ENCODE assay signal across 8 cellular contexts in the genomic region with DNA sequence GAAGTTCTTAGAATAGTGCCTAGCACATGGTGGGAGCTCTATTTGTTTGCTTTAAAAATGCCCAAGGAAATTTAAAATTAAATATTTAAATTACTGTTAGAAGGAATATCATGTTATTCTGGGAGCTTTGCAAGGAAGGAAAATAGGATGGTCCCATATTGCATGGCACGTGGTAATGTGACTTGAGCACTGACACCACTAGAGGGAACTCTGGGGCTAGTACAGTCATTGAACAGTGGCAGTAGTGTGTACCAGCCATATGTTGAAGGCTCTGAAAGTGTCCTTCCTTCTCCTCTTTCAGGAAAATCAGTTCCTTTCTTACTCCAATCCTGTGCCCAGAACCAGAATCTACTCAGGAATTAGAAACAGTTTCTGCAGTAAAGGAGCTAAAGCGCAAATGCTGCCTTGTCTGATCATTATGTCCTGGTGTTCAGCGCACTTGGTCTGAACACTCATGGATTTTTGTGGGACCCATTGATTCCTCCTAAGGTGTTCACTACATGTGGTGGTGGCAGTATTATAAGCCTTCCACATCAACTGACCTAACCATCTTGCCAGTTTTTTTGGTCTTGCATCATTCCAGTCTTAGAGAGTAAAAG. TPM values are rescaled to one million over a fixed set of nuclear protein-coding genes. Genes with fewer than 3 reads are reported as not detected.
A peak's percentile ranks its signal among the peaks of the same experiment; 100 is the strongest.
DNase-seq lines count a peak whose midpoint lies in the region; ATAC-seq, FAIRE-seq and TF ChIP-seq lines count a peak whose summit lies in the region.

No MANE protein-coding gene starts in this region.

- TF ChIP-seq RAD21 in K562 (CRISPR knock-in tag; conservative IDR thresholded peaks at IDR 0.05 in 1 of 2, IDR thresholded peaks at IDR 0.05 in 1 of 2) = peak in 1 of 2 experiments; percentile 28; a peak in 2 of 4 replicates

- WGBS in K562 (ENCODE audit: insufficient coverage, low coverage, missing lambda C conversion rate) = 59% methylated on average over 2 of the region's 3 CpGs
- WGBS in mesendoderm (ENCODE audit: extremely low coverage, insufficient coverage, low lambda C conversion rate) = no CpG with 5 or more reads among the region's 3 CpGs

- H3K56ac ChIP-seq in mesendoderm (ENCODE audit: low read length) = no peak overlapping the region

- intact Hi-C loops in K562 (cut with micrococcal nuclease) = loop anchor here (5.0 kb wide), 1 partner anchor 166 kb away; no protein-coding TSS in a partner anchor

- no peak overlapping the region for H2BK15ac ChIP-seq in mesendoderm (replicated peaks; ENCODE audit: low read depth)

- no peaks in the 10 kb centered on the region for H3K79me1 ChIP-seq in mesendoderm (ENCODE audit: low read length)

- no peak for TF ChIP-seq EP300 in K562 (IDR thresholded peaks at IDR 0.05; ENCODE audit: low read length)

- H3K4me3 ChIP-seq in K562 (no peak overlapping the region), mesendoderm (ENCODE audit: low read length) (no peak overlapping the region)

- H2AFZ ChIP-seq in K562 (ENCODE audit: low read depth, low read length) = no peak overlapping the region

- no peaks in the 10 kb centered on the region for H3K9me3 ChIP-seq in K562 (replicated peaks; ENCODE audit: control insufficient read depth, insufficient read depth, low read depth, low read length)

- H3K4me1 ChIP-seq in K562 (replicated peaks in 1 of 2; ENCODE audit: control insufficient read depth in 2 of 2, insufficient read depth in 2 of 2, low read length in 2 of 2) (no peaks in the 10 kb centered on the region), mesendoderm (ENCODE audit: control insufficient read depth, low read depth, low read length) (no peaks in the 10 kb centered on the region)

- H4K20me1 ChIP-seq in K562 (replicated peaks; ENCODE audit: control insufficient read depth, insufficient read depth, low read length) = no peaks in the 10 kb centered on the region

- no peak for FAIRE-seq in K562 (lab: Jason Lieb, UNC)

- no TSS peak for BruUV-seq in K562 (replicated peaks; lab: Mats Ljungman, UMichigan)

- H3K9ac ChIP-seq in K562 (ENCODE audit: insufficient read depth in 1 of 2, low read depth in 2 of 2, low read length in 2 of 2) (no peak overlapping the region), mesendoderm (ENCODE audit: low read length) (no peak overlapping the region)

- H3K36me3 ChIP-seq in K562 (ENCODE audit: control insufficient read depth, insufficient read depth, low read length) = peaks cover 32% of the 10 kb centered on the region; the same call in 2 of the 3 replicates
- no peaks in the 10 kb centered on the region for H3K36me3 ChIP-seq in mesendoderm (ENCODE audit: control insufficient read depth, insufficient read depth, low read length)

- no peak overlapping the region for H4K5ac ChIP-seq in mesendoderm (ENCODE audit: low read length)

- H3K4ac ChIP-seq in mesendoderm (ENCODE audit: low read depth, low read length) = no peak overlapping the region

- CTCF ChIA-PET in K562 (lab: Yijun Ruan, JAX; ENCODE audit: low intra/inter-chr PET ratio) = no interaction called here

- no peak for TF ChIP-seq POLR2A in K562 (conservative IDR thresholded peaks at IDR 0.05)

- POLR2A ChIA-PET in K562 (lab: Yijun Ruan, JAX) = interaction anchor here (0.5 kb wide), 1 partner anchor 290 kb away, joined by 3 read pairs; no protein-coding TSS in a partner anchor

- DNase-seq in ACHN (peak; percentile 43), NCI-H1105 (lab: John Stamatoyannopoulos, UW) (peak; percentile 12), K562 (ENCODE audit: extremely low read depth in 1 of 4, low spot score in 3 of 4) (peak; percentile 9 to 32 (median 19)), mesendoderm (peak; percentile 64)
- no peak for DNase-seq in activated T-cell treated with anti-CD3 and anti-CD28 coated beads, Interleukin-2, amount 50 U/mL, for 1 hour

- H2BK5ac ChIP-seq in mesendoderm (ENCODE audit: low read length) = no peak overlapping the region

- in situ Hi-C loops in ACHN (cut with HindIII; ENCODE audit: low pct_ligation_motif_present, low pct_unique_long_range_greater_than_20kb, low sequenced_read_pairs) (no loop called here), K562 (cut with MboI) (no loop called here)

- H3K18ac ChIP-seq in mesendoderm (ENCODE audit: low read length) = no peak overlapping the region

- H3K23ac ChIP-seq in mesendoderm (ENCODE audit: low read length) = no peak overlapping the region

- no peaks in the 10 kb centered on the region for H3K79me2 ChIP-seq in K562 (ENCODE audit: control insufficient read depth, insufficient read depth, low read length)
- H3K79me2 ChIP-seq in mesendoderm (ENCODE audit: control insufficient read depth, insufficient read depth, low read length) = no peaks in the 10 kb centered on the region

- ATAC-seq in HG02571 (IDR thresholded peaks at IDR 0.05; ENCODE audit: unreplicated experiment) = peak; percentile 52
- ATAC-seq in K562 = peak; percentile 88
- no peak for ATAC-seq in GM21526 (IDR thresholded peaks at IDR 0.05; ENCODE audit: low FRiP score, unreplicated experiment)

- H2AK5ac ChIP-seq in mesendoderm (ENCODE audit: low read length) = no peak overlapping the region

- H3K4me2 ChIP-seq in K562 (ENCODE audit: insufficient read depth, low read length) (no peak overlapping the region), mesendoderm (ENCODE audit: low read length) (no peak overlapping the region)

- no peaks in the 10 kb centered on the region for H3K9me1 ChIP-seq in K562 (ENCODE audit: control insufficient read depth, insufficient read depth, low read length)

- H3K27ac ChIP-seq in K562 (ENCODE audit: extremely low read depth, low read depth, low read length) (no peak overlapping the region), mesendoderm (ENCODE audit: low read depth, low read length) (no peak overlapping the region)

- peak; percentile 0 for TF ChIP-seq CTCF in GM12801 (IDR thresholded peaks at IDR 0.05; ENCODE audit: extremely low read depth, insufficient read length)
- peak; percentile 36 to 43 (median 40); a peak in 4 of 6 replicates for TF ChIP-seq CTCF in K562 (IDR thresholded peaks at IDR 0.05 in 2 of 3, conservative IDR thresholded peaks at IDR 0.05 in 1 of 3; ENCODE audit: insufficient read depth in 2 of 3, low read depth in 1 of 3, low read length in 3 of 3)

- no peak overlapping the region for H4K8ac ChIP-seq in mesendoderm (ENCODE audit: low read depth, low read length)

- H2BK120ac ChIP-seq in mesendoderm (ENCODE audit: low read depth, low read length) = no peak overlapping the region

- no peaks in the 10 kb centered on the region for H3K27me3 ChIP-seq in K562 (ENCODE audit: control insufficient read depth in 2 of 2, insufficient read depth in 2 of 2, low read length in 2 of 2)
- no peaks in the 10 kb centered on the region for H3K27me3 ChIP-seq in mesendoderm (ENCODE audit: insufficient read depth, low read length, poor library complexity)

TF ChIP-seq in K562, 482 proteins besides CTCF, POLR2A, EP300 and RAD21:
- TF ChIP-seq ZNF431 (CRISPR knock-in tag; IDR thresholded peaks at IDR 0.05) (no peak), CBFB (CRISPR knock-in tag; IDR thresholded peaks at IDR 0.05) (no peak), BHLHE40 (IDR thresholded peaks at IDR 0.05; ENCODE audit: low read length) (0 out of 2 replicates have a peak, but pooled peaks have one; percentile 44), CBX2 (IDR thresholded peaks at IDR 0.05; ENCODE audit: insufficient read depth, low read length, poor library complexity, severe bottlenecking) (no peak)
- TF ChIP-seq, protein P1, sequence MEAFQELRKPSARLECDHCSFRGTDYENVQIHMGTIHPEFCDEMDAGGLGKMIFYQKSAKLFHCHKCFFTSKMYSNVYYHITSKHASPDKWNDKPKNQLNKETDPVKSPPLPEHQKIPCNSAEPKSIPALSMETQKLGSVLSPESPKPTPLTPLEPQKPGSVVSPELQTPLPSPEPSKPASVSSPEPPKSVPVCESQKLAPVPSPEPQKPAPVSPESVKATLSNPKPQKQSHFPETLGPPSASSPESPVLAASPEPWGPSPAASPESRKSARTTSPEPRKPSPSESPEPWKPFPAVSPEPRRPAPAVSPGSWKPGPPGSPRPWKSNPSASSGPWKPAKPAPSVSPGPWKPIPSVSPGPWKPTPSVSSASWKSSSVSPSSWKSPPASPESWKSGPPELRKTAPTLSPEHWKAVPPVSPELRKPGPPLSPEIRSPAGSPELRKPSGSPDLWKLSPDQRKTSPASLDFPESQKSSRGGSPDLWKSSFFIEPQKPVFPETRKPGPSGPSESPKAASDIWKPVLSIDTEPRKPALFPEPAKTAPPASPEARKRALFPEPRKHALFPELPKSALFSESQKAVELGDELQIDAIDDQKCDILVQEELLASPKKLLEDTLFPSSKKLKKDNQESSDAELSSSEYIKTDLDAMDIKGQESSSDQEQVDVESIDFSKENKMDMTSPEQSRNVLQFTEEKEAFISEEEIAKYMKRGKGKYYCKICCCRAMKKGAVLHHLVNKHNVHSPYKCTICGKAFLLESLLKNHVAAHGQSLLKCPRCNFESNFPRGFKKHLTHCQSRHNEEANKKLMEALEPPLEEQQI (IDR thresholded peaks at IDR 0.05) = no peak

RNA-seq across cellular contexts. Expression of a gene that starts 54.1 kb away (rescaled TPM):
- total RNA-seq in K562 (2011; cell fraction: chromatin; rRNA removed; ENCODE audit: low replicate concordance) = 8.8 and 44.3 TPM in 2 replicates
- 5.7 and 13.6 TPM in 2 replicates for total RNA-seq in K562 (2011; cell fraction: nucleolus; rRNA removed)
- total RNA-seq in K562 (2011; cell fraction: nucleoplasm; rRNA removed) = 22.8 and 27.3 TPM in 2 replicates
- total RNA-seq in K562 (2014; rRNA removed) (10.4 and 13.2 TPM in 2 replicates), K562 (2014; rRNA removed; fragmentation: Illumina TruSeq; extraction: Trizol) (18.0 and 19.9 TPM in 2 replicates), K562 (2015; rRNA removed; fragmentation: Illumina TruSeq; extraction: Trizol) (11.6 and 12.7 TPM in 2 replicates), K562 (2021) (12.4 and 14.6 TPM in 2 replicates)
- polyA plus RNA-seq in K562 (2011; rRNA removed) (4.5 and 17.5 TPM in 2 replicates), K562 (2014; fragmentation: Illumina TruSeq; extraction: Trizol) (11.8 and 16.7 TPM in 2 replicates), K562 (2014; fragmentation: Nextera tagmentation; extraction: Ambion mirVana) (10 to 100 TPM in 1 of 2 experiments, 1 to 10 TPM in 1; 7.1 to 11.2 TPM), K562 (2014; rRNA removed) (14.4 and 14.9 TPM in 2 replicates)
- polyA plus RNA-seq in K562 (2011; cell fraction: cytosol; rRNA removed) = 0.63 and 5.7 TPM in 2 replicates
- polyA plus RNA-seq in K562 (2011; cell fraction: nucleus; rRNA removed) = 4.4 and 24.2 TPM in 2 replicates
- polyA plus RNA-seq in K562 (2012) = 13.1 and 13.5 TPM in 2 replicates
- polyA minus RNA-seq in K562 (2011; rRNA and poly(A)+ RNA removed) = 3.9 and 17.5 TPM in 2 replicates
- 2.3 and 6.1 TPM in 2 replicates for polyA minus RNA-seq in K562 (2011; cell fraction: cytosol; rRNA and poly(A)+ RNA removed)
- 1.6 and 10.3 TPM in 2 replicates for polyA minus RNA-seq in K562 (2011; cell fraction: nucleus; rRNA and poly(A)+ RNA removed)
- polyA plus RNA-seq in mesendoderm (2013, experiment 1 of 2) = 0.73 TPM
- 0.71 TPM for polyA plus RNA-seq in mesendoderm (2013, experiment 2 of 2)
